ENCODE assay signal across 9 cellular contexts in the genomic region with DNA sequence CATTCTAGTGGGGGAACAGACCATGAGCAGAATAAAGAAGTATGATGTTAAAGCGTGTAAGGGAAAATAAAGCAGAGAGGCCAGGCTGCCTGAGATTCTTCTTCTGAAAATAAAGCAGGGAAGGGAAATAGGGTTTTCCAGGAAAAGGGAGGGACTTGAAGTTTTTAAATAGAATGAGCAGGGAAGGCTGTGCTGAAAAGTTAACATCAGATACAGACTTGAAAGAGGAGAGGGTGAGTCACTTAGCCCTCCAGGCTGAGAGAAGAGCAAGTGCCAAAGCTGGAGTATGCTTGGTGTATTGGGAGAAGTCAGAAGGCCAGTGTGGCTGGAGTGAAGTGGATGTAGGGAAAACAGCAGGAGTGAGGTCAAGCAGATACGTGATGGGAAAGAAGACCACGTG. TPM values are rescaled to one million over a fixed set of nuclear protein-coding genes. Genes with fewer than 3 reads are reported as not detected.
A peak's percentile ranks its signal among the peaks of the same experiment; 100 is the strongest.
DNase-seq lines count a peak whose midpoint lies in the region; ATAC-seq and TF ChIP-seq lines count a peak whose summit lies in the region.
"Had no signal": no experiment of that assay in that cellular context is flagged by ENCODE, and none has a peak within 500 bp of the region (broad histone marks: within the 10 kb centered on the region; RNA-seq: fewer than 3 reads in every experiment).

No MANE protein-coding gene starts in this region.

- TF ChIP-seq CTCF in adrenal gland (IDR thresholded peaks at IDR 0.05) (no peak), smooth muscle cell (IDR thresholded peaks at IDR 0.05; ENCODE audit: borderline replicate concordance, insufficient read depth, poor library complexity, severe bottlenecking) (no peak)

- no peaks in the 10 kb centered on the region for H3K79me2 ChIP-seq in smooth muscle cell (ENCODE audit: low read depth)

- peak overlapping the region; percentile 41 for H2AFZ ChIP-seq in smooth muscle cell (ENCODE audit: low read depth)

- H3K27me3 ChIP-seq in adrenal gland (no peaks in the 10 kb centered on the region), smooth muscle cell (ENCODE audit: low read depth) (no peaks in the 10 kb centered on the region)

- H3K4me1 ChIP-seq in adrenal gland (replicated peaks in 1 of 2) (peaks cover 12 to 13% of the 10 kb centered on the region in 2 donors), smooth muscle cell (ENCODE audit: low read depth) (peaks cover 5% of the 10 kb centered on the region)

- no peaks in the 10 kb centered on the region for H4K20me1 ChIP-seq in smooth muscle cell (ENCODE audit: low read depth)

- H3K27ac ChIP-seq in adrenal gland = peak overlapping the region in 4 of 5 donors; percentile 8 to 67 (median 40)
- H3K27ac ChIP-seq in smooth muscle cell (ENCODE audit: low read depth) = peak overlapping the region; percentile 57

- 25 to 29% (median 25%) methylated on average over 3 of the region's 3 CpGs for WGBS in adrenal gland, 4 donors
- WGBS in smooth muscle cell (ENCODE audit: low lambda C conversion rate) = 52% methylated on average over 3 of the region's 3 CpGs

- peak in 1 of 2 donors; percentile 35 for TF ChIP-seq POLR2A in adrenal gland (IDR thresholded peaks at IDR 0.05)

- intact Hi-C loops in adrenal gland (cut with DNase I) = loop anchor here in 1 of 2 donors (10.0 kb wide), 1 partner anchor 94 kb away; a partner anchor contains a TSS

- DNase-seq in H4 (ENCODE audit: low spot score) (peak; percentile 57), adrenal gland (peak; percentile 38 to 82 (median 66)), glomerular visceral epithelial cell (ENCODE audit: extremely low spot score) (peak; percentile 26), smooth muscle cell (lab: John Stamatoyannopoulos, UW; ENCODE audit: unreplicated experiment) (no peak), cortex of kidney (lab: John Stamatoyannopoulos, UW) (no peak), medulla oblongata (ENCODE audit: extremely low spot score) (no peak)

- H3K9ac ChIP-seq in smooth muscle cell (ENCODE audit: low read depth) = no peak overlapping the region

- peak overlapping the region; percentile 36 for H3K4me2 ChIP-seq in smooth muscle cell

- H3K4me3 ChIP-seq in adrenal gland (no peak overlapping the region), smooth muscle cell (no peak overlapping the region)

- ATAC-seq in HG02763 (IDR thresholded peaks at IDR 0.05; ENCODE audit: unreplicated experiment) (no peak), GM19035 (IDR thresholded peaks at IDR 0.05; ENCODE audit: unreplicated experiment) (no peak)
- ATAC-seq: HepG2 had no signal

- H3K36me3 ChIP-seq in adrenal gland (replicated peaks in 1 of 2) (no peaks in the 10 kb centered on the region), smooth muscle cell (ENCODE audit: low read depth) (no peaks in the 10 kb centered on the region)

- H3F3A ChIP-seq in smooth muscle cell (ENCODE audit: low read depth) = peaks cover 5% of the 10 kb centered on the region

- no peaks in the 10 kb centered on the region for H3K9me3 ChIP-seq in adrenal gland (replicated peaks in 1 of 3)
- no peaks in the 10 kb centered on the region for H3K9me3 ChIP-seq in smooth muscle cell (replicated peaks; ENCODE audit: low read depth)

RNA-seq across cellular contexts. Expression of a gene that starts 10.0 kb away (rescaled TPM):
- 16.6 and 17.6 TPM in 2 replicates for total RNA-seq in H4 (2014; rRNA removed; shearing (Covaris generic))
- total RNA-seq in adrenal gland = 1 to 10 TPM in 7 of 8 donors, under 1 TPM in 1; 0.83 to 6.2 (median 2.2) TPM
- 1 to 10 TPM in 2 of 3 donors, under 1 TPM in 1; 0.64 to 2.9 (median 1.1) TPM for polyA plus RNA-seq in adrenal gland
- total RNA-seq in smooth muscle cell = 10.1 and 19.9 TPM in 2 replicates
- 6.9 and 7.1 TPM in 2 replicates for polyA plus RNA-seq in smooth muscle cell

Comparison
In these comparisons a context has a peak if more than half of its experiments do, and no peak if none do; other contexts are left out.
1. DNase-seq: peak in H4 (single experiment), adrenal gland (7 of 7) and glomerular visceral epithelial cell (single experiment); none in smooth muscle cell (single experiment), cortex of kidney (single experiment) and medulla oblongata (single experiment).